1 cellular context compared by ENCODE assay signal in genomic region chr17:27896656-27897055, GRCh38.
TF ChIP-seq lines count a peak whose summit lies in the region.

No MANE protein-coding gene starts in this region.

TF ChIP-seq in GM23338, 12 proteins besides CTCF, POLR2A, EP300 and RAD21 (continued from another document):
- TF ChIP-seq ZNF462 (CRISPR knock-in tag; IDR thresholded peaks at IDR 0.05) (no peak), EZH2phosphoT487 (IDR thresholded peaks at IDR 0.05; ENCODE audit: unreplicated experiment) (no peak), POLR2AphosphoS5 (IDR thresholded peaks at IDR 0.05; ENCODE audit: low read depth) (no peak), JUNB (IDR thresholded peaks at IDR 0.05; ENCODE audit: unreplicated experiment) (no peak)
TF ChIP-seq in GM23338: peak in this region for 0.
